In the genomic region with DNA sequence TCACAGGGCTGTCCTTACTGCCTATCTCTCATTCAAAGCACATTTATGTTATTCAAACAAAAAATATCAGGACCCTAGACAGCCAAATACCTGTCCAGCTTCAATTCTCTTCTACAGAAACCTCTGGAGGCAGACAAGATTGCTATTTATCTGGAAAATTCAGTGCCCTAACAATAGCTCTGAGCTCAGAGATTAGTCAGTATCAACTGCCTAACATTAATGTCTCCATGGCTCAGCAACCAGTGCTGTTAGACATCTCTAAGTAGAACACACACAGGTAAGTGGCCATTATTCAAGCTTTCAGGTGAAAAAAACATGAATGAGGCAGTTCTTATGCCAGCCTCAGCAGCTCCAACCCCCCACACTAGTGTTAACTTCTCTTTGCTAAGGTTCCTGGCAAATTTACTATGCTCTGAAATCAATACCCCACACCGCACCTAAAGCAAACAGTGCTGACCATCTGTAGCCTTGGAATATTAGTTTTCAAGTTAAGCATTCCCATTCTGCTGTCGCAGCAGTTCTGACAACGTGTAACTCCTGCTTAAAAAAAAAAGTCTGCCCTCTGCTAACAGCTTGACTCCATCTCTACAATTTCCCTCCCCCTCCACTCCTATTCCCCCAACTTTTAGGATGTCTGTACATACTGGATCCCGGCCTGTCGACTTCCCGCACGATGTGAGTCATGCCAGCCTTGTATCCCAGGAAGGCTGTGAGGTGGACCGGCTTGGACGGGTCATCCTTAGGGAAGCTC, we compare ENCODE assay signal across 8 cellular contexts. TPM values are rescaled to one million over a fixed set of nuclear protein-coding genes. Genes with fewer than 3 reads are reported as not detected.
DNase-seq lines count a peak whose midpoint lies in the region; ATAC-seq and TF ChIP-seq lines count a peak whose summit lies in the region.

No MANE protein-coding gene starts in this region.

- TF ChIP-seq CTCF in Caco-2 (IDR thresholded peaks at IDR 0.05; ENCODE audit: insufficient read depth in 1 of 2, low read depth in 1 of 2, low read length in 1 of 2, severe bottlenecking in 1 of 2, unreplicated experiment in 1 of 2), result no peak

- no peak overlapping the region for H2BK120ac ChIP-seq in neuronal stem cell (ENCODE audit: low read depth, low read length)

- peaks cover 23% of the 10 kb centered on the region for H3K4me1 ChIP-seq in Caco-2
- peaks cover 6% of the 10 kb centered on the region for H3K4me1 ChIP-seq in NT2/D1 (ENCODE audit: insufficient read depth, insufficient read length)
- peaks cover 8% of the 10 kb centered on the region for H3K4me1 ChIP-seq in endocrine pancreas (ENCODE audit: control insufficient read depth, insufficient read depth, low read length)
- H3K4me1 ChIP-seq in neuronal stem cell (ENCODE audit: control insufficient read depth in 2 of 2, insufficient read depth in 1 of 2, low read depth in 1 of 2, low read length in 2 of 2), result peaks cover 18 to 28% of the 10 kb centered on the region in 2 donors

- peak overlapping the region; percentile 67 for H3K4me3 ChIP-seq in Caco-2 (ENCODE audit: low read depth, low read length)
- peak overlapping the region; percentile 92 for H3K4me3 ChIP-seq in NT2/D1 (ENCODE audit: insufficient read length, low read depth)
- H3K4me3 ChIP-seq in endocrine pancreas (ENCODE audit: control insufficient read depth, insufficient read depth, low read length), result peak overlapping the region; percentile 88
- peak overlapping the region; percentile 74 to 88 for H3K4me3 ChIP-seq in neuronal stem cell (ENCODE audit: low read length in 2 of 2)

- no TSS peak for BruUV-seq in Caco-2 (replicated peaks; lab: Mats Ljungman, UMichigan)

- peak overlapping the region; percentile 100 for H3K27ac Mint-ChIP-seq in Caco-2 (ENCODE audit: unreplicated experiment)

- peak overlapping the region; percentile 96 for H3K4me3 Mint-ChIP-seq in Caco-2 (ENCODE audit: unreplicated experiment)

- no peak for ATAC-seq in GM21381 (IDR thresholded peaks at IDR 0.05; ENCODE audit: unreplicated experiment)
- no peak for ATAC-seq in GM21723 (IDR thresholded peaks at IDR 0.05; ENCODE audit: unreplicated experiment)
- no peak for ATAC-seq in GM19351 (IDR thresholded peaks at IDR 0.05; ENCODE audit: unreplicated experiment)

- H3K27me3 Mint-ChIP-seq in Caco-2 (ENCODE audit: insufficient read depth, unreplicated experiment), result peaks cover 4% of the 10 kb centered on the region

- H3K9me3 Mint-ChIP-seq in Caco-2 (ENCODE audit: unreplicated experiment), result no peaks in the 10 kb centered on the region

- H3K18ac ChIP-seq in neuronal stem cell (ENCODE audit: low read length), result no peak overlapping the region

- no CpG with 5 or more reads among the region's 9 CpGs for WGBS in neuronal stem cell (ENCODE audit: extremely low coverage in 2 of 2, insufficient read length in 2 of 2, insufficient replicate concordance in 1 of 2), 2 donors

- peaks cover 12% of the 10 kb centered on the region for H3K79me1 ChIP-seq in neuronal stem cell (ENCODE audit: low read depth, low read length)

- H2AFZ ChIP-seq in neuronal stem cell (ENCODE audit: low read length), result no peak overlapping the region

- POLR2A ChIA-PET in Caco-2 (lab: Charles Lee), result interaction anchor here (0.6 to 2.5 kb wide), 10 partner anchors 25 to 211 kb away, joined by 3 to 15 read pairs (median 5); partner anchors contain the start of genes ATF4, MIEF1, PDGFB and SYNGR1

- no peak overlapping the region for H2BK12ac ChIP-seq in neuronal stem cell (ENCODE audit: low read length)

- H3K27me3 ChIP-seq in Caco-2 (replicated peaks; ENCODE audit: control insufficient read depth, insufficient read depth, low read length) (no peaks in the 10 kb centered on the region), NT2/D1 (ENCODE audit: insufficient read depth, insufficient read length) (no peaks in the 10 kb centered on the region), endocrine pancreas (ENCODE audit: control insufficient read depth, insufficient read depth, low read length) (no peaks in the 10 kb centered on the region), neuronal stem cell (ENCODE audit: control insufficient read depth in 3 of 3, insufficient read depth in 3 of 3, low read depth in 1 of 3, low read length in 3 of 3) (no peaks in the 10 kb centered on the region)

- no peak overlapping the region for H4K8ac ChIP-seq in neuronal stem cell (ENCODE audit: low read depth, low read length)

- intact Hi-C loops in Caco-2 (cut with micrococcal nuclease; ENCODE audit: unreplicated experiment), result loop anchor here (5.0 kb wide), 1 partner anchor 209 kb away; no protein-coding TSS in a partner anchor

- H3K9me3 ChIP-seq in Caco-2 (no peaks in the 10 kb centered on the region), NT2/D1 (ENCODE audit: insufficient read depth, low read length) (no peaks in the 10 kb centered on the region), endocrine pancreas (ENCODE audit: control insufficient read depth, low read length) (no peaks in the 10 kb centered on the region), neuronal stem cell (replicated peaks in 1 of 2; ENCODE audit: control insufficient read depth in 2 of 2, insufficient read depth in 1 of 2, low read depth in 1 of 2, low read length in 2 of 2) (no peaks in the 10 kb centered on the region)

- peak overlapping the region; percentile 55 for H3K4me2 ChIP-seq in neuronal stem cell (ENCODE audit: insufficient read depth, low read length, poor library complexity, severe bottlenecking)

- no peak overlapping the region for H3K27ac ChIP-seq in neuronal stem cell (replicated peaks; ENCODE audit: low read length)

- peaks cover 78% of the 10 kb centered on the region for H3K36me3 Mint-ChIP-seq in Caco-2 (ENCODE audit: insufficient read depth, unreplicated experiment)

- H3K36me3 ChIP-seq in Caco-2 (ENCODE audit: control insufficient read depth, insufficient read depth, low read length), result peaks cover 22% of the 10 kb centered on the region
- H3K36me3 ChIP-seq in NT2/D1 (ENCODE audit: insufficient read depth, insufficient read length, low read length), result peaks cover 63% of the 10 kb centered on the region
- H3K36me3 ChIP-seq in endocrine pancreas (ENCODE audit: control insufficient read depth, insufficient read depth, low read length), result peaks cover 24% of the 10 kb centered on the region
- peaks cover 46 to 59% of the 10 kb centered on the region in 2 donors for H3K36me3 ChIP-seq in neuronal stem cell (replicated peaks in 1 of 2; ENCODE audit: control insufficient read depth in 2 of 2, insufficient read depth in 2 of 2, low read length in 2 of 2)

- peak overlapping the region; percentile 96 for H3K9ac ChIP-seq in NT2/D1 (ENCODE audit: insufficient read length, low read depth)
- H3K9ac ChIP-seq in endocrine pancreas (ENCODE audit: control insufficient read depth, insufficient read depth, low read length), result peak overlapping the region; percentile 98
- H3K9ac ChIP-seq in neuronal stem cell (ENCODE audit: low read depth, low read length, poor library complexity), result peak overlapping the region; percentile 37

- no peak overlapping the region for H2AK5ac ChIP-seq in neuronal stem cell (ENCODE audit: low read depth, low read length)

- no peak overlapping the region for H3K4ac ChIP-seq in neuronal stem cell (ENCODE audit: low read length)

- no peak overlapping the region for H3K14ac ChIP-seq in neuronal stem cell (ENCODE audit: low read length)

- no peak overlapping the region for H2BK15ac ChIP-seq in neuronal stem cell (ENCODE audit: low read length)

- H3K23ac ChIP-seq in neuronal stem cell (ENCODE audit: low read depth, low read length, poor library complexity), result no peak overlapping the region

- no peak overlapping the region for H4K91ac ChIP-seq in neuronal stem cell (ENCODE audit: low read depth, low read length, poor library complexity)

- CTCF ChIA-PET in Caco-2 (lab: Charles Lee), result interaction anchor here (0.6 to 2.6 kb wide), 4 partner anchors 25 to 202 kb away, joined by 5 to 9 read pairs (median 6); partner anchors contain the start of gene ATF4

- peaks cover 8% of the 10 kb centered on the region for H3K4me1 Mint-ChIP-seq in Caco-2 (ENCODE audit: low read depth, unreplicated experiment)

- no peak for DNase-seq in Caco-2
- no peak for DNase-seq in NT2/D1 (ENCODE audit: low read depth, low spot score)
- DNase-seq in neuronal stem cell (ENCODE audit: low spot score), result no peak
- DNase-seq in iPS-NIHi7 (ENCODE audit: extremely low spot score), result no peak

- no peak overlapping the region for H2BK5ac ChIP-seq in neuronal stem cell (ENCODE audit: low read length)

RNA-seq across cellular contexts. Expression of gene RPL3, which starts 1.5 kb away (rescaled TPM):
- 1,668 and 1,699 TPM in 2 replicates for total RNA-seq in Caco-2 (2022)
- 3,109 TPM for polyA plus RNA-seq in neuronal stem cell (2013, experiment 1 of 2)
- 3,051 TPM for polyA plus RNA-seq in neuronal stem cell (2013, experiment 2 of 2)

RNA-seq across cellular contexts. Expression of gene SYNGR1, which starts 31.9 kb away (rescaled TPM):
- total RNA-seq in Caco-2 (2022), result 20.2 and 21.9 TPM in 2 replicates
- polyA plus RNA-seq in neuronal stem cell (2013, experiment 1 of 2), result 27.7 TPM
- polyA plus RNA-seq in neuronal stem cell (2013, experiment 2 of 2), result 26.2 TPM

Comparison
In these comparisons a context has a peak if more than half of its experiments do, and no peak if none do; other contexts are left out.
1. H3K9ac ChIP-seq: peak in every context shown above with its lines; median percentile 98 in endocrine pancreas; 96 in NT2/D1; 37 in neuronal stem cell.